In the genomic region with DNA sequence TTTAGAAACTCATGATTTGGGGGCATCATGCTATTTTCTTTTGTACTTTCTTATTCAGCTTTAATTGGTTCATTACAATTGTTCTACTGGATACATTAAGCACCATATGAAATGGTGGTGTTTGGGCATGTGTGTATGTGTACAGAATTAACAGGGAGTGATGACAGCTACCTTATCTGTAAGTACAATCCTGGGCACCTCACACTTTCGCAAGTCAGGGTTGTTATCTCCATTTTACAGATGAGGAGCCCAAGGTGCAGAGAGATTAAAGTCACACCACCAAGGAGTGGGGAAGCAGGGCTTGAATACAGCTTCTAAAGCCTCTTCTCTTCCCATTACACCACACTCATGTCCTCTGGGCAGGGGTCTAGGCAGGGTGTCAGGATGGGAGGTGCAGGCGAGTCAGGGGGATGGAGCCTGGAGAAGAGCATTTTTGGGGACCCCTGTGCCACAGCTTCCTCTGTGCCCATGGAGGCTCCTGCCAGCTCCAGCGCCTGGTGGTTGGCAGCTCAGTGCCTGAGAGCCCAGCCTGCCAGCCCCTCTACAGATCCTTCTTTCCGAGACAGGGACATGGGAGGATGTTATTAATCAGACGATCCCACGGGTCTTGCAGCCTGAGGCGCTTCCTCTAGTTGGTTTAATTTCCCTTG, we compare ENCODE assay signal across 22 cellular contexts.
"Had no signal": no experiment of that assay in that cellular context is flagged by ENCODE, and none has a peak within 500 bp of the region (broad histone marks: within the 10 kb centered on the region; RNA-seq: fewer than 3 reads in every experiment).

No MANE protein-coding gene starts in this region.

- ATAC-seq: lower lobe of right lung; natural killer cell; stimulated activated effector memory CD8-positive, alpha-beta T cell treated with anti-CD3 and anti-CD28 coated beads, Interleukin-12 subunit alpha, Interleukin-12 subunit beta, amount 100 ng/mL, for 72 hours had no signal

- DNase-seq: effector memory CD4-positive, alpha-beta T cell; esophagus squamous epithelium; foreskin melanocyte; glutamatergic neuron; heart right ventricle; hypothalamus; immature natural killer cell; islet precursor cell; kidney glomerular epithelial cell; left colon; left ventricle myocardium inferior; lower lobe of right lung; natural killer cell; occipital lobe; pancreas; right lobe of liver; stimulated activated CD4-positive, alpha-beta T cell treated with anti-CD3 and anti-CD28 coated beads, Interleukin-2, amount 100 ng/mL, for 24 hours; stimulated activated CD4-positive, alpha-beta T cell treated with anti-CD3 and anti-CD28 coated beads, Interleukin-4, amount 100 ng/mL, for 24 hours; stimulated activated naive CD4-positive, alpha-beta T cell treated with Interleukin-2 at 50 U/mL for 16 hours; stomach; thyroid gland had no signal
